In genomic region chr18:36477776-36478175, GRCh38 we compare ENCODE assay signal across 20 cellular contexts.
DNase-seq lines count a peak whose midpoint lies in the region; ATAC-seq, FAIRE-seq and TF ChIP-seq lines count a peak whose summit lies in the region.
"Had no signal": no experiment of that assay in that cellular context is flagged by ENCODE, and none has a peak within 500 bp of the region (broad histone marks: within the 10 kb centered on the region; RNA-seq: fewer than 3 reads in every experiment).

No MANE protein-coding gene starts in this region.

- H3K4me3 ChIP-seq in H1 (ENCODE audit: extremely low read depth in 1 of 4, insufficient read depth in 2 of 4, low read depth in 3 of 4, low read length in 4 of 4) = no peak overlapping the region
- no peak overlapping the region for H3K4me3 ChIP-seq in neuronal stem cell (ENCODE audit: low read length in 2 of 2)
- H3K4me3 ChIP-seq: BLaER1 had no signal

- H2BK20ac ChIP-seq in H1 (ENCODE audit: low read length) = no peak overlapping the region; the same call in 1 of the 2 replicates

- no peak overlapping the region for H3K56ac ChIP-seq in H1 (replicated peaks; ENCODE audit: insufficient read length, low read depth, low read length)

- no peak overlapping the region for H3K27ac ChIP-seq in H1 (ENCODE audit: low read depth, low read length)
- peak overlapping the region; percentile 6 for H3K27ac ChIP-seq in neuronal stem cell (replicated peaks; ENCODE audit: low read length)
- H3K27ac ChIP-seq: 22Rv1, BLaER1, C4-2B had no signal

- no peak overlapping the region for H4K5ac ChIP-seq in H1 (ENCODE audit: insufficient read length, low read depth, low read length)

- CTCF ChIA-PET in H1 (lab: Charles Lee; ENCODE audit: partially characterized antibody) = no interaction called here

- TF ChIP-seq RAD21 in H1 (IDR thresholded peaks at IDR 0.05 in 1 of 2, conservative IDR thresholded peaks at IDR 0.05 in 1 of 2; ENCODE audit: low read depth in 2 of 2, low read length in 2 of 2) = no peak

- no peaks in the 10 kb centered on the region for H4K20me1 ChIP-seq in H1 (replicated peaks in 1 of 2; ENCODE audit: control insufficient read depth in 1 of 2, insufficient read depth in 2 of 2, low read length in 2 of 2)
- H4K20me1 ChIP-seq: BLaER1 had no signal

- no peak overlapping the region for H3K4me2 ChIP-seq in H1 (ENCODE audit: insufficient read depth in 1 of 2, low read depth in 2 of 2, low read length in 2 of 2)
- no peak overlapping the region for H3K4me2 ChIP-seq in neuronal stem cell (ENCODE audit: insufficient read depth, low read length, poor library complexity, severe bottlenecking)
- H3K4me2 ChIP-seq: BLaER1 had no signal

- FAIRE-seq in H1 (lab: Jason Lieb, UNC) = no peak
- FAIRE-seq: A204.1, G401.6, GM12892 had no signal

- H2BK15ac ChIP-seq in H1 (ENCODE audit: low read length) = no peak overlapping the region
- H2BK15ac ChIP-seq in neuronal stem cell (ENCODE audit: low read length) = no peak overlapping the region

- H4K91ac ChIP-seq in H1 (replicated peaks; ENCODE audit: insufficient read length, low read length) (no peak overlapping the region), neuronal stem cell (ENCODE audit: low read depth, low read length, poor library complexity) (no peak overlapping the region)

- H2AK5ac ChIP-seq in H1 (ENCODE audit: low read depth, low read length) (0 out of 2 replicates have a peak overlapping the region, but pooled peaks have one; percentile 43), neuronal stem cell (ENCODE audit: low read depth, low read length) (no peak overlapping the region)

- TF ChIP-seq EP300 in H1 (IDR thresholded peaks at IDR 0.05; ENCODE audit: borderline replicate concordance in 1 of 2, low read depth in 2 of 2, low read length in 2 of 2) = no peak

- no peak for TF ChIP-seq POLR2A in H1 (IDR thresholded peaks at IDR 0.05; ENCODE audit: control extremely low read depth in 1 of 2, low read depth in 2 of 2, low read length in 2 of 2)

- H3K9me3 ChIP-seq in H1 (ENCODE audit: insufficient read depth in 2 of 2, low read depth in 1 of 2, low read length in 1 of 2) (no peaks in the 10 kb centered on the region), neuronal stem cell (replicated peaks in 1 of 2; ENCODE audit: control insufficient read depth in 2 of 2, insufficient read depth in 1 of 2, low read depth in 1 of 2, low read length in 2 of 2) (peaks cover 0 to 3% of the 10 kb centered on the region in 2 donors)
- H3K9me3 ChIP-seq: BLaER1, Caco-2 had no signal

- H3K4ac ChIP-seq in H1 (replicated peaks; ENCODE audit: insufficient read length, low read depth, low read length) (peak overlapping the region; percentile 59), neuronal stem cell (ENCODE audit: low read length) (no peak overlapping the region)

- POLR2A ChIA-PET in H1 (lab: Charles Lee; ENCODE audit: partially characterized antibody) = no interaction called here

- H3K27me3 ChIP-seq in H1 (replicated peaks in 1 of 4; ENCODE audit: control insufficient read depth in 3 of 4, extremely low read depth in 1 of 4, insufficient read depth in 3 of 4, low read length in 3 of 4) (no peaks in the 10 kb centered on the region), neuronal stem cell (ENCODE audit: control insufficient read depth in 3 of 3, insufficient read depth in 3 of 3, low read depth in 1 of 3, low read length in 3 of 3) (no peaks in the 10 kb centered on the region)
- H3K27me3 ChIP-seq: BLaER1 had no signal

- H3K4me1 ChIP-seq in H1 (replicated peaks in 1 of 4; ENCODE audit: control insufficient read depth in 3 of 4, insufficient read depth in 4 of 4, low read length in 3 of 4) (peaks cover 4 to 20% (median 17%) of the 10 kb centered on the region in 4 experiments), neuronal stem cell (ENCODE audit: control insufficient read depth in 2 of 2, insufficient read depth in 1 of 2, low read depth in 1 of 2, low read length in 2 of 2) (peaks cover 27 to 28% of the 10 kb centered on the region in 2 donors)
- H3K4me1 ChIP-seq: BLaER1, Caco-2 had no signal

- H2BK12ac ChIP-seq in H1 (ENCODE audit: low read depth, low read length) (no peak overlapping the region; the same call in 1 of the 2 replicates), neuronal stem cell (ENCODE audit: low read length) (no peak overlapping the region)

- no peak overlapping the region for H3K9ac ChIP-seq in H1 (replicated peaks in 1 of 4; ENCODE audit: extremely low read depth in 1 of 4, low read depth in 3 of 4, low read length in 3 of 4)
- H3K9ac ChIP-seq in neuronal stem cell (ENCODE audit: low read depth, low read length, poor library complexity) = no peak overlapping the region
- H3K9ac ChIP-seq: BLaER1 had no signal

- H2AFZ ChIP-seq in H1 (ENCODE audit: low read length) (no peak overlapping the region), neuronal stem cell (ENCODE audit: low read length) (no peak overlapping the region)

- ATAC-seq in left ventricle myocardium superior (peak; percentile 9), Right ventricle myocardium superior (ENCODE audit: poor library complexity) (no peak), HG02852 (IDR thresholded peaks at IDR 0.05; ENCODE audit: unreplicated experiment) (no peak)
- ATAC-seq: CD8-positive, alpha-beta T cell had no signal

- DNase-seq in left ventricle myocardium superior = no peak
- DNase-seq in Right ventricle myocardium superior = no peak
- no peak for DNase-seq in H1 (ENCODE audit: low read depth in 1 of 2, low spot score in 2 of 2)
- DNase-seq in neuronal stem cell (ENCODE audit: low spot score) = no peak
- DNase-seq in stimulated activated CD4-positive, alpha-beta T cell treated with anti-CD3 and anti-CD28 coated beads, Interleukin-2, amount 100 ng/mL, for 24 hours = no peak
- DNase-seq: Caco-2; CD4-positive, CD25-positive, alpha-beta regulatory T cell; CD8-positive, alpha-beta T cell; DMS153; DND-41; GOT3; H7; HCEC 1CT had no signal

- H3K79me2 ChIP-seq in H1 (ENCODE audit: control insufficient read depth in 1 of 2, insufficient read depth in 2 of 2, low read length in 2 of 2) = no peaks in the 10 kb centered on the region

- H3K18ac ChIP-seq in H1 (ENCODE audit: extremely low read depth, low read length) = no peak overlapping the region
- peak overlapping the region; percentile 29 for H3K18ac ChIP-seq in neuronal stem cell (ENCODE audit: low read length)

- H2BK120ac ChIP-seq in H1 (replicated peaks; ENCODE audit: low read depth, low read length) (no peak overlapping the region), neuronal stem cell (ENCODE audit: low read depth, low read length) (no peak overlapping the region)

- H3K23ac ChIP-seq in H1 (ENCODE audit: insufficient read length) (no peak overlapping the region), neuronal stem cell (ENCODE audit: low read depth, low read length, poor library complexity) (no peak overlapping the region)

- H3K79me1 ChIP-seq in H1 (ENCODE audit: low read depth, low read length) (no peaks in the 10 kb centered on the region), neuronal stem cell (ENCODE audit: low read depth, low read length) (peaks cover 2% of the 10 kb centered on the region)

- H3K36me3 ChIP-seq in H1 (ENCODE audit: control insufficient read depth in 2 of 4, insufficient read depth in 4 of 4, low read length in 3 of 4) (no peaks in the 10 kb centered on the region), neuronal stem cell (replicated peaks in 1 of 2; ENCODE audit: control insufficient read depth in 2 of 2, insufficient read depth in 2 of 2, low read length in 2 of 2) (no peaks in the 10 kb centered on the region)
- H3K36me3 ChIP-seq: BLaER1 had no signal

- TF ChIP-seq CTCF in H1 (IDR thresholded peaks at IDR 0.05; ENCODE audit: control extremely low read depth in 1 of 3, insufficient read depth in 1 of 3, low read depth in 1 of 3, low read length in 3 of 3) = no peak

- no peak overlapping the region for H2BK5ac ChIP-seq in H1 (ENCODE audit: low read depth, low read length)
- no peak overlapping the region for H2BK5ac ChIP-seq in neuronal stem cell (ENCODE audit: low read length)

- H3K14ac ChIP-seq in H1 (ENCODE audit: insufficient read length) = no peak overlapping the region
- no peak overlapping the region for H3K14ac ChIP-seq in neuronal stem cell (ENCODE audit: low read length)

- intact Hi-C loops in left ventricle myocardium superior (cut with micrococcal nuclease) (no loop called here), Right ventricle myocardium superior (cut with DNase I) (no loop called here)

- WGBS in H1 (ENCODE audit: extremely low coverage in 1 of 2, insufficient coverage in 1 of 2, insufficient read length in 1 of 2, insufficient replicate concordance in 2 of 2, low coverage in 1 of 2, low lambda C conversion rate in 2 of 2, missing lambda C conversion rate in 1 of 2), 2 experiments = 87% methylated on average over 3 of the region's 3 CpGs; no CpG with 5 or more reads in 1 of the 2 experiments
- no CpG with 5 or more reads among the region's 3 CpGs for WGBS in neuronal stem cell (ENCODE audit: extremely low coverage in 2 of 2, insufficient read length in 2 of 2, insufficient replicate concordance in 1 of 2), 2 donors

- H3K23me2 ChIP-seq in H1 (ENCODE audit: low read depth, low read length) = no peaks in the 10 kb centered on the region; the same call in 1 of the 2 replicates

- H4K8ac ChIP-seq in H1 (ENCODE audit: extremely low read depth, insufficient read depth, low read length) = no peak overlapping the region
- no peak overlapping the region for H4K8ac ChIP-seq in neuronal stem cell (ENCODE audit: low read depth, low read length)

TF ChIP-seq in H1, 55 proteins besides CTCF, POLR2A, EP300 and RAD21:
- TF ChIP-seq NANOG (IDR thresholded peaks at IDR 0.05; ENCODE audit: insufficient read depth, low read depth, low read length, poor library complexity, severe bottlenecking) = no peak
- no peak for TF ChIP-seq SP4 (IDR thresholded peaks at IDR 0.05; ENCODE audit: low read length)
- no peak for TF ChIP-seq RNF2 (IDR thresholded peaks at IDR 0.05; ENCODE audit: borderline replicate concordance, low read depth, low read length, missing control alignments, poor library complexity, severe bottlenecking)
- TF ChIP-seq CHD2 (IDR thresholded peaks at IDR 0.05; ENCODE audit: low read length) = no peak
- no peak for TF ChIP-seq CEBPB (IDR thresholded peaks at IDR 0.05; ENCODE audit: low read depth, low read length)
- TF ChIP-seq CBX5 (IDR thresholded peaks at IDR 0.05; ENCODE audit: low read depth, low read length) = no peak
- TF ChIP-seq MAFK (IDR thresholded peaks at IDR 0.05; ENCODE audit: low read depth, low read length) = no peak
- TF ChIP-seq TBP (IDR thresholded peaks at IDR 0.05; ENCODE audit: low read depth, low read length) = no peak
